26 cellular contexts compared by ENCODE assay signal in genomic region chr6:3624268-3625136, GRCh38.
DNase-seq lines count a peak whose midpoint lies in the region; ATAC-seq and TF ChIP-seq lines count a peak whose summit lies in the region.
"Had no signal": no experiment of that assay in that cellular context is flagged by ENCODE, and none has a peak within 500 bp of the region (broad histone marks: within the 10 kb centered on the region; RNA-seq: fewer than 3 reads in every experiment).

No MANE protein-coding gene starts in this region.

- H3K27ac ChIP-seq in CD8-positive, alpha-beta T cell (ENCODE audit: low read depth, low read length), result no peak overlapping the region
- H3K27ac ChIP-seq in GM23338 (ENCODE audit: low read depth) (no peak overlapping the region), endodermal cell (ENCODE audit: low read depth, low read length) (peak overlapping the region; percentile 12)
- H3K27ac ChIP-seq: ascending aorta had no signal

- no peaks in the 10 kb centered on the region for H3K36me3 ChIP-seq in CD8-positive, alpha-beta T cell (ENCODE audit: insufficient read depth, low read length)
- H3K36me3 ChIP-seq in GM23338 (ENCODE audit: insufficient read depth) (no peaks in the 10 kb centered on the region), endodermal cell (ENCODE audit: control insufficient read depth, insufficient read depth, low read length) (no peaks in the 10 kb centered on the region)
- H3K36me3 ChIP-seq: ascending aorta had no signal

- peaks cover 18% of the 10 kb centered on the region for H3K27me3 Mint-ChIP-seq in CD8-positive, alpha-beta T cell (ENCODE audit: low read depth)
- H3K27me3 Mint-ChIP-seq in GM23338 (ENCODE audit: insufficient read depth, low read depth, poor library complexity) (peaks cover 15% of the 10 kb centered on the region), endodermal cell (ENCODE audit: insufficient read depth) (peaks cover 14% of the 10 kb centered on the region)

- peaks cover 22% of the 10 kb centered on the region for H3K4me1 ChIP-seq in CD8-positive, alpha-beta T cell (ENCODE audit: insufficient read depth, low read length)
- peaks cover 26% of the 10 kb centered on the region for H3K4me1 ChIP-seq in GM23338 (ENCODE audit: insufficient read depth)
- no peaks in the 10 kb centered on the region for H3K4me1 ChIP-seq in endodermal cell (ENCODE audit: control insufficient read depth, insufficient read depth, low read length)

- intact Hi-C loops in CD8-positive, alpha-beta T cell (cut with DNase I, micrococcal nuclease), result no loop called here
- intact Hi-C loops in posterior vena cava (cut with DNase I), result no loop called here

- DNase-seq in CD8-positive, alpha-beta T cell, result peak in 1 of 7 experiments; percentile 40
- DNase-seq in GM23338 (ENCODE audit: low spot score), result no peak
- peak; percentile 51 for DNase-seq in endodermal cell
- peak; percentile 36 for DNase-seq in posterior vena cava (ENCODE audit: low spot score)
- DNase-seq in UCSD-AML1 (lab: John Stamatoyannopoulos, UW; ENCODE audit: unreplicated experiment), result no peak
- no peak for DNase-seq in stimulated activated CD4-positive, alpha-beta T cell treated with anti-CD3 and anti-CD28 coated beads, Interleukin-12 subunit alpha, Interleukin-12 subunit beta, amount 100 ng/mL, for 4 hours
- DNase-seq: activated CD4-positive, alpha-beta memory T cell treated with anti-CD3 and anti-CD28 coated beads for 36 hours; activated naive CD8-positive, alpha-beta T cell treated with anti-CD3 and anti-CD28 coated beads, Interleukin-2, amount 10 ng/mL, durations not matched to agents 7 days and 5 days; activated T-cell treated with anti-CD3 and anti-CD28 coated beads for 4 hours; Calu3; HFFc6; immature natural killer cell; Karpas-422; NCI-H1436 treated with DMSO at 0.1 percent for 48 hours; SIG-M5; small intestine; T-helper 1 cell; trophoblast cell had no signal

- no peaks in the 10 kb centered on the region for H3K36me3 Mint-ChIP-seq in CD8-positive, alpha-beta T cell
- H3K36me3 Mint-ChIP-seq in GM23338 (ENCODE audit: low read depth) (no peaks in the 10 kb centered on the region), endodermal cell (ENCODE audit: low read depth) (no peaks in the 10 kb centered on the region)
- H3K36me3 Mint-ChIP-seq: activated CD4-positive, alpha-beta memory T cell treated with anti-CD3 and anti-CD28 coated beads for 36 hours; CD14-positive monocyte; immature natural killer cell had no signal

- no peaks in the 10 kb centered on the region; the same call in 1 of the 2 replicates for H3F3A ChIP-seq in GM23338 (replicated peaks; ENCODE audit: low read depth)

- POLR2A ChIA-PET in CD8-positive, alpha-beta T cell (lab: Charles Lee), result interaction anchor here (1.0 kb wide), 1 partner anchor 13 kb away, joined by 3 read pairs; no protein-coding TSS in a partner anchor

- no peaks in the 10 kb centered on the region for H4K20me1 ChIP-seq in GM23338 (replicated peaks; ENCODE audit: insufficient read depth)

- H3K9me3 ChIP-seq in CD8-positive, alpha-beta T cell (ENCODE audit: low read length), result no peaks in the 10 kb centered on the region
- no peaks in the 10 kb centered on the region for H3K9me3 ChIP-seq in endodermal cell (ENCODE audit: control insufficient read depth, low read length)
- H3K9me3 ChIP-seq: ascending aorta had no signal

- peaks cover 6% of the 10 kb centered on the region; the same call in 1 of the 2 replicates for H3K9me2 ChIP-seq in GM23338 (ENCODE audit: insufficient read depth)

- H3K27me3 ChIP-seq in CD8-positive, alpha-beta T cell (ENCODE audit: insufficient read depth, low read length), result no peaks in the 10 kb centered on the region
- H3K27me3 ChIP-seq in GM23338 (ENCODE audit: insufficient read depth), result peaks cover 3% of the 10 kb centered on the region; the same call in 1 of the 2 replicates
- H3K27me3 ChIP-seq in endodermal cell (ENCODE audit: control insufficient read depth, insufficient read depth, low read length, poor library complexity, severe bottlenecking), result no peaks in the 10 kb centered on the region
- H3K27me3 ChIP-seq: ascending aorta had no signal

- H3K27ac Mint-ChIP-seq in CD8-positive, alpha-beta T cell, result peak overlapping the region; percentile 82
- H3K27ac Mint-ChIP-seq in GM23338 (peak overlapping the region; percentile 49; the same call in 1 of the 2 replicates), endodermal cell (no peak overlapping the region)
- H3K27ac Mint-ChIP-seq: activated CD4-positive, alpha-beta memory T cell treated with anti-CD3 and anti-CD28 coated beads for 36 hours; activated naive CD8-positive, alpha-beta T cell treated with anti-CD3 and anti-CD28 coated beads, Interleukin-2, amount 10 ng/mL, durations not matched to agents 7 days and 5 days; CD14-positive monocyte; HFFc6; immature natural killer cell; memory B cell had no signal

- no peaks in the 10 kb centered on the region for H3K9me3 Mint-ChIP-seq in CD8-positive, alpha-beta T cell
- H3K9me3 Mint-ChIP-seq in GM23338 (no peaks in the 10 kb centered on the region), endodermal cell (no peaks in the 10 kb centered on the region)
- H3K9me3 Mint-ChIP-seq: activated CD4-positive, alpha-beta memory T cell treated with anti-CD3 and anti-CD28 coated beads for 36 hours; activated naive CD8-positive, alpha-beta T cell treated with anti-CD3 and anti-CD28 coated beads, Interleukin-2, amount 10 ng/mL, durations not matched to agents 7 days and 5 days; central memory CD8-positive, alpha-beta T cell; HFFc6; immature natural killer cell; memory B cell had no signal

- H3K9ac ChIP-seq in endodermal cell (ENCODE audit: extremely low read depth, low read length, poor library complexity, severe bottlenecking), result no peak overlapping the region

- H3K79me2 ChIP-seq in GM23338 (replicated peaks; ENCODE audit: insufficient read depth), result no peaks in the 10 kb centered on the region

- peak overlapping the region; percentile 80 for H3K4me3 Mint-ChIP-seq in CD8-positive, alpha-beta T cell
- H3K4me3 Mint-ChIP-seq in GM23338 (no peak overlapping the region), endodermal cell (no peak overlapping the region)
- H3K4me3 Mint-ChIP-seq: activated CD4-positive, alpha-beta memory T cell treated with anti-CD3 and anti-CD28 coated beads for 36 hours; CD14-positive monocyte; central memory CD8-positive, alpha-beta T cell; HFFc6; immature natural killer cell; memory B cell had no signal

- CTCF ChIA-PET in CD8-positive, alpha-beta T cell (lab: Charles Lee), result no interaction called here

- 80 to 81% methylated on average over 10 to 14 of the region's 14 CpGs for WGBS in endodermal cell (ENCODE audit: insufficient coverage in 1 of 2, insufficient read length in 1 of 2), 2 experiments

- H3K4me2 ChIP-seq in GM23338, result peak overlapping the region; percentile 51; the same call in 1 of the 2 replicates

- H2AFZ ChIP-seq in GM23338, result peak overlapping the region; percentile 96

- no peak overlapping the region for H3K4me3 ChIP-seq in CD8-positive, alpha-beta T cell (ENCODE audit: low read depth, low read length)
- H3K4me3 ChIP-seq in GM23338 (no peak overlapping the region), endodermal cell (ENCODE audit: low read length) (no peak overlapping the region)
- H3K4me3 ChIP-seq: ascending aorta had no signal

- H3K4me1 Mint-ChIP-seq in CD8-positive, alpha-beta T cell (ENCODE audit: low read depth), result peaks cover 36% of the 10 kb centered on the region
- peaks cover 48% of the 10 kb centered on the region for H3K4me1 Mint-ChIP-seq in GM23338
- peaks cover 39% of the 10 kb centered on the region for H3K4me1 Mint-ChIP-seq in endodermal cell
- H3K4me1 Mint-ChIP-seq: memory B cell had no signal

- no peak for ATAC-seq in CD8-positive, alpha-beta T cell
- ATAC-seq in GM23338 (peak; percentile 32), GM18520 (IDR thresholded peaks at IDR 0.05; ENCODE audit: unreplicated experiment) (no peak)
- ATAC-seq: activated CD4-positive, CD25-positive, alpha-beta regulatory T cell treated with anti-CD3 and anti-CD28 coated beads, Interleukin-2, amount 50 U/mL, for 24 hours; left lobe of liver; Panc1 had no signal

- no peak for TF ChIP-seq CTCF in CD8-positive, alpha-beta T cell (IDR thresholded peaks at IDR 0.05)
- no peak for TF ChIP-seq CTCF in GM23338 (conservative IDR thresholded peaks at IDR 0.05; ENCODE audit: low read depth in 2 of 2)
- no peak for TF ChIP-seq CTCF in endodermal cell (conservative IDR thresholded peaks at IDR 0.05)

TF ChIP-seq in GM23338, 12 proteins besides CTCF, POLR2A, EP300 and RAD21 (continues in another document):
- TF ChIP-seq ZNF331 (CRISPR knock-in tag; IDR thresholded peaks at IDR 0.05; ENCODE audit: low read depth) (no peak), POLR2AphosphoS5 (IDR thresholded peaks at IDR 0.05; ENCODE audit: low read depth) (no peak), ETS1 (IDR thresholded peaks at IDR 0.05) (no peak), EZH2phosphoT487 (IDR thresholded peaks at IDR 0.05; ENCODE audit: unreplicated experiment) (no peak), ZNF114 (CRISPR knock-in tag; IDR thresholded peaks at IDR 0.05) (no peak), CREB1 (CRISPR knock-in tag; IDR thresholded peaks at IDR 0.05; ENCODE audit: low read depth) (no peak)

Comparison
In these comparisons a context has a peak if more than half of its experiments do, and no peak if none do; other contexts are left out.
1. DNase-seq: peak in endodermal cell (single experiment) and posterior vena cava (single experiment); none in GM23338 (single experiment), UCSD-AML1 (single experiment) and stimulated activated CD4-positive, alpha-beta T cell treated with anti-CD3 and anti-CD28 coated beads, Interleukin-12 subunit alpha, Interleukin-12 subunit beta, amount 100 ng/mL, for 4 hours (single experiment).